ENCODE assay signal across 11 cellular contexts in the genomic region with DNA sequence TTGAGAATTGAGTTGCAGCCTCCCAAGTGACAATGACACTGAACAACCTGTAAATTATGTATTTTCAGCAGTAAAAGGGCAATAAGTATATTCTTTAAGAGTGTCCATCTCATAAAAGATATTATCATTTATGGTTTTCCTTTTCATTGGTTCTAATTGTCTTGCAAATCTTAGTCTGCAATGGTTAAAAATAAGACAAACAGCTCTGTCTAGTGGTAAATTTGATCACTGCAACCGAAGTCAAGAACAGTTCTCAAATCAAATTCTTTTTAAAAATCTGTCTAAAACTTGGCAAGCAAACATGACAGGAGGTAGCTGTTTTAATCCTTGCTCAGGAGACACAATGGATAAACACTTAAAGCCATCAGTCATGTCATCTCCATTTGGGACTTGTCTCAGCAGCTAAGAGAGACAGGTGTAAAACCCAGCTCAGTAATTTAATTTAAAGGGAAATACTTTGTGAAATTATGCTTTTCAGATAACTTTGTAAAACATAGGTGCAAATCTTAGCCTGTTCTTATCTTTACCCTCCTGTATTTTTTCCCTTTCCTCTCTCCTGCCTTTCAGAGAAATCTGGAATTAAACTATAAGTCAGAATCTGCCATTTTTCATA.
A peak's percentile ranks its signal among the peaks of the same experiment; 100 is the strongest.
DNase-seq lines count a peak whose midpoint lies in the region; TF ChIP-seq lines count a peak whose summit lies in the region.
"Had no signal": no experiment of that assay in that cellular context is flagged by ENCODE, and none has a peak within 500 bp of the region (broad histone marks: within the 10 kb centered on the region; RNA-seq: fewer than 3 reads in every experiment).

No MANE protein-coding gene starts in this region.

- H3K27me3 Mint-ChIP-seq in endodermal cell (ENCODE audit: insufficient read depth), result no peaks in the 10 kb centered on the region

- H3K36me3 ChIP-seq in endodermal cell (ENCODE audit: control insufficient read depth, insufficient read depth, low read length), result no peaks in the 10 kb centered on the region
- H3K36me3 ChIP-seq: upper lobe of left lung had no signal

- H3K4me3 Mint-ChIP-seq in endodermal cell, result no peak overlapping the region

- in situ Hi-C loops in GM13977 (cut with MboI; ENCODE audit: low pct_unique_long_range_greater_than_20kb, low sequenced_read_pairs, unreplicated experiment), result no loop called here

- no peaks in the 10 kb centered on the region for H3K4me1 Mint-ChIP-seq in endodermal cell

- H3K4me3 ChIP-seq in endodermal cell (ENCODE audit: low read length), result no peak overlapping the region
- H3K4me3 ChIP-seq: upper lobe of left lung had no signal

- WGBS in endodermal cell (ENCODE audit: insufficient coverage in 1 of 2, insufficient read length in 1 of 2), 2 experiments, result 59% methylated on average over 1 of the region's 1 CpG; no CpG with 5 or more reads in 1 of the 2 experiments

- peaks cover 15% of the 10 kb centered on the region for H3K9me3 ChIP-seq in endodermal cell (ENCODE audit: control insufficient read depth, low read length)
- H3K9me3 ChIP-seq: upper lobe of left lung had no signal

- no peak overlapping the region for H3K9ac ChIP-seq in endodermal cell (ENCODE audit: extremely low read depth, low read length, poor library complexity, severe bottlenecking)

- no peaks in the 10 kb centered on the region for H3K36me3 Mint-ChIP-seq in endodermal cell (ENCODE audit: low read depth)

- TF ChIP-seq CTCF in GM13977 (IDR thresholded peaks at IDR 0.05; ENCODE audit: extremely low read depth, insufficient read depth, missing control alignments) (peak; percentile 54), endodermal cell (conservative IDR thresholded peaks at IDR 0.05) (peak; percentile 67)

- no peaks in the 10 kb centered on the region for H3K27me3 ChIP-seq in endodermal cell (ENCODE audit: control insufficient read depth, insufficient read depth, low read length, poor library complexity, severe bottlenecking)
- H3K27me3 ChIP-seq: upper lobe of left lung had no signal

- no peaks in the 10 kb centered on the region for H3K4me1 ChIP-seq in endodermal cell (ENCODE audit: control insufficient read depth, insufficient read depth, low read length)
- H3K4me1 ChIP-seq: upper lobe of left lung had no signal

- DNase-seq in GM13977 (ENCODE audit: low spot score) (no peak), NCI-H460 (ENCODE audit: extremely low read depth, low read depth) (peak; percentile 6), endodermal cell (no peak), pons (ENCODE audit: low spot score) (peak; percentile 26), T-helper 9 cell (no peak)
- DNase-seq in activated effector memory CD4-positive, alpha-beta T cell treated with Interleukin-2 at 50 U/mL for 16 hours, result no peak
- DNase-seq in stimulated activated naive CD4-positive, alpha-beta T cell (lab: John Stamatoyannopoulos, UW), result no peak
- DNase-seq: activated naive CD4-positive, alpha-beta T cell treated with anti-CD3 and anti-CD28 coated beads, Interleukin-2, amount 50 U/mL, for 16 hours; NCI-H446 treated with DMSO at 0.1 percent for 48 hours; nucleus accumbens; upper lobe of left lung had no signal

- H3K27ac Mint-ChIP-seq in endodermal cell, result no peak overlapping the region

- no peak overlapping the region for H3K27ac ChIP-seq in endodermal cell (ENCODE audit: low read depth, low read length)
- H3K27ac ChIP-seq: upper lobe of left lung had no signal

- peaks cover 13% of the 10 kb centered on the region for H3K9me3 Mint-ChIP-seq in endodermal cell

Comparison
In these comparisons a context has a peak if more than half of its experiments do, and no peak if none do; other contexts are left out.
1. DNase-seq: peak in NCI-H460 (single experiment) and pons (single experiment); none in GM13977 (single experiment), endodermal cell (single experiment), T-helper 9 cell (single experiment), activated effector memory CD4-positive, alpha-beta T cell treated with Interleukin-2 at 50 U/mL for 16 hours (single experiment) and stimulated activated naive CD4-positive, alpha-beta T cell (0 of 6).